Comparison of ENCODE assay signal across 1 cellular context in genomic region chr6:25477006-25477590, GRCh38.
TF ChIP-seq lines count a peak whose summit lies in the region.

No MANE protein-coding gene starts in this region.

TF ChIP-seq in GM23338, 12 proteins besides CTCF, POLR2A, EP300 and RAD21 (continued from another document):
- TF ChIP-seq ZNF462 (CRISPR knock-in tag; IDR thresholded peaks at IDR 0.05) (no peak), EZH2 (IDR thresholded peaks at IDR 0.05; ENCODE audit: low read depth, unreplicated experiment) (no peak), ZNF331 (CRISPR knock-in tag; IDR thresholded peaks at IDR 0.05; ENCODE audit: low read depth) (no peak), POLR2AphosphoS5 (IDR thresholded peaks at IDR 0.05; ENCODE audit: low read depth) (no peak), STAT1 (IDR thresholded peaks at IDR 0.05; ENCODE audit: unreplicated experiment) (no peak), ETS1 (IDR thresholded peaks at IDR 0.05) (no peak), CREB1 (CRISPR knock-in tag; IDR thresholded peaks at IDR 0.05; ENCODE audit: low read depth) (no peak), ZNF114 (CRISPR knock-in tag; IDR thresholded peaks at IDR 0.05) (no peak), NANOG (IDR thresholded peaks at IDR 0.05; ENCODE audit: borderline replicate concordance) (no peak)
